ENCODE assay signal across 15 cellular contexts in genomic region chr15:94135748-94136147, GRCh38.
DNase-seq lines count a peak whose midpoint lies in the region; ATAC-seq and TF ChIP-seq lines count a peak whose summit lies in the region.
"Had no signal": no experiment of that assay in that cellular context is flagged by ENCODE, and none has a peak within 500 bp of the region (broad histone marks: within the 10 kb centered on the region; RNA-seq: fewer than 3 reads in every experiment).

No MANE protein-coding gene starts in this region.

- H3K4me1 Mint-ChIP-seq in endodermal cell, result no peaks in the 10 kb centered on the region
- H3K4me1 Mint-ChIP-seq in naive thymus-derived CD8-positive, alpha-beta T cell, result no peaks in the 10 kb centered on the region
- no peaks in the 10 kb centered on the region for H3K4me1 Mint-ChIP-seq in endothelial cell (ENCODE audit: unreplicated experiment)
- H3K4me1 Mint-ChIP-seq: activated B cell treated with CpG ODN at 0.5 μM for 24 hours; central memory CD8-positive, alpha-beta T cell had no signal

- no peak overlapping the region for H2AFZ ChIP-seq in OCI-LY3 (ENCODE audit: low read depth, low read length)

- no peaks in the 10 kb centered on the region for H3K36me3 ChIP-seq in OCI-LY3 (replicated peaks; ENCODE audit: low read depth, low read length)
- no peaks in the 10 kb centered on the region for H3K36me3 ChIP-seq in endodermal cell (ENCODE audit: control insufficient read depth, insufficient read depth, low read length)
- H3K36me3 ChIP-seq: BLaER1, transverse colon had no signal

- no peak overlapping the region for H3K4me2 ChIP-seq in OCI-LY3 (ENCODE audit: low read length)
- H3K4me2 ChIP-seq: BLaER1 had no signal

- H3K9ac ChIP-seq in OCI-LY3 (ENCODE audit: low read length), result no peak overlapping the region
- H3K9ac ChIP-seq in endodermal cell (ENCODE audit: extremely low read depth, low read length, poor library complexity, severe bottlenecking), result no peak overlapping the region
- H3K9ac ChIP-seq: BLaER1 had no signal

- H3K27ac ChIP-seq in OCI-LY3 (ENCODE audit: low read length), result no peak overlapping the region
- no peak overlapping the region for H3K27ac ChIP-seq in endodermal cell (ENCODE audit: low read depth, low read length)
- H3K27ac ChIP-seq: BLaER1, transverse colon had no signal

- ATAC-seq in naive thymus-derived CD8-positive, alpha-beta T cell, result no peak
- ATAC-seq in GM19351 (IDR thresholded peaks at IDR 0.05; ENCODE audit: unreplicated experiment), result no peak

- no peaks in the 10 kb centered on the region for H3K9me3 Mint-ChIP-seq in endodermal cell
- H3K9me3 Mint-ChIP-seq in naive thymus-derived CD8-positive, alpha-beta T cell, result peaks cover 0 to 19% (median 2%) of the 10 kb centered on the region in 9 donors
- no peaks in the 10 kb centered on the region for H3K9me3 Mint-ChIP-seq in endothelial cell (ENCODE audit: unreplicated experiment)
- H3K9me3 Mint-ChIP-seq: central memory CD8-positive, alpha-beta T cell had no signal

- WGBS in endodermal cell (ENCODE audit: insufficient coverage in 1 of 2, insufficient read length in 1 of 2), 2 experiments, result 86 to 94% methylated on average over 1 of the region's 1 CpG

- H3K9me3 ChIP-seq in OCI-LY3 (ENCODE audit: insufficient read depth, low read length) (no peaks in the 10 kb centered on the region), endodermal cell (ENCODE audit: control insufficient read depth, low read length) (peaks cover 9% of the 10 kb centered on the region)

- no peaks in the 10 kb centered on the region for H3K79me2 ChIP-seq in OCI-LY3 (ENCODE audit: low read length)

- H3K27me3 ChIP-seq in OCI-LY3 (ENCODE audit: low read depth, low read length) (peaks cover 23% of the 10 kb centered on the region), endodermal cell (ENCODE audit: control insufficient read depth, insufficient read depth, low read length, poor library complexity, severe bottlenecking) (peaks cover 4% of the 10 kb centered on the region)
- H3K27me3 ChIP-seq: BLaER1, transverse colon had no signal

- DNase-seq in A172 (ENCODE audit: low spot score) (peak; percentile 2), EH (ENCODE audit: low read depth) (peak; percentile 3), endodermal cell (no peak), AG08396 (ENCODE audit: low spot score) (no peak), endothelial cell (ENCODE audit: low spot score) (no peak)
- DNase-seq in naive thymus-derived CD8-positive, alpha-beta T cell, result no peak
- DNase-seq: activated B cell treated with CpG ODN at 0.5 μM for 24 hours; activated naive CD4-positive, alpha-beta T cell treated with anti-CD3 and anti-CD28 coated beads for 36 hours; NCI-H1436 treated with DMSO at 0.1 percent for 48 hours; stimulated activated CD4-positive, alpha-beta T cell treated with anti-CD3 and anti-CD28 coated beads, Interleukin-2, amount 100 ng/mL, for 48 hours; transverse colon had no signal

- no peak overlapping the region for H3K4me3 ChIP-seq in OCI-LY3 (ENCODE audit: low read length)
- no peak overlapping the region for H3K4me3 ChIP-seq in endodermal cell (ENCODE audit: low read length)
- H3K4me3 ChIP-seq: BLaER1, transverse colon had no signal

- H4K20me1 ChIP-seq in OCI-LY3 (ENCODE audit: insufficient read depth, low read length), result no peaks in the 10 kb centered on the region
- H4K20me1 ChIP-seq: BLaER1 had no signal

- H3K36me3 Mint-ChIP-seq in endodermal cell (ENCODE audit: low read depth), result no peaks in the 10 kb centered on the region
- peaks cover 0 to 14% (median 2%) of the 10 kb centered on the region in 3 donors for H3K36me3 Mint-ChIP-seq in naive thymus-derived CD8-positive, alpha-beta T cell
- H3K36me3 Mint-ChIP-seq in endothelial cell (ENCODE audit: low read depth, unreplicated experiment), result no peaks in the 10 kb centered on the region

- TF ChIP-seq CTCF in OCI-LY3 (IDR thresholded peaks at IDR 0.05; ENCODE audit: low read depth, low read length) (peak; percentile 9; the same call in 1 of the 2 replicates), endodermal cell (conservative IDR thresholded peaks at IDR 0.05) (peak; percentile 50), endothelial cell (IDR thresholded peaks at IDR 0.05; ENCODE audit: unreplicated experiment) (no peak)

- H3K27me3 Mint-ChIP-seq in endodermal cell (ENCODE audit: insufficient read depth) (peaks cover 6% of the 10 kb centered on the region), endothelial cell (ENCODE audit: unreplicated experiment) (no peaks in the 10 kb centered on the region)
- peaks cover 14 to 26% (median 19%) of the 10 kb centered on the region in 5 donors for H3K27me3 Mint-ChIP-seq in naive thymus-derived CD8-positive, alpha-beta T cell

- H3K4me1 ChIP-seq in OCI-LY3 (ENCODE audit: low read length) (no peaks in the 10 kb centered on the region), endodermal cell (ENCODE audit: control insufficient read depth, insufficient read depth, low read length) (no peaks in the 10 kb centered on the region)
- H3K4me1 ChIP-seq: transverse colon had no signal

- H3K27ac Mint-ChIP-seq in endodermal cell (no peak overlapping the region), endothelial cell (ENCODE audit: unreplicated experiment) (no peak overlapping the region)
- no peak overlapping the region for H3K27ac Mint-ChIP-seq in naive thymus-derived CD8-positive, alpha-beta T cell
- H3K27ac Mint-ChIP-seq: activated B cell treated with CpG ODN at 0.5 μM for 24 hours; activated naive CD4-positive, alpha-beta T cell treated with anti-CD3 and anti-CD28 coated beads for 36 hours had no signal

- H3K4me3 Mint-ChIP-seq in endodermal cell, result no peak overlapping the region
- no peak overlapping the region for H3K4me3 Mint-ChIP-seq in naive thymus-derived CD8-positive, alpha-beta T cell
- H3K4me3 Mint-ChIP-seq in endothelial cell (ENCODE audit: unreplicated experiment), result no peak overlapping the region
- H3K4me3 Mint-ChIP-seq: activated B cell treated with CpG ODN at 0.5 μM for 24 hours; activated naive CD4-positive, alpha-beta T cell treated with anti-CD3 and anti-CD28 coated beads for 36 hours; central memory CD8-positive, alpha-beta T cell had no signal

- POLR2A ChIA-PET in naive thymus-derived CD8-positive, alpha-beta T cell (lab: Charles Lee), result no interaction called here

Comparison
In these comparisons a context has a peak if more than half of its experiments do, and no peak if none do; other contexts are left out.
1. DNase-seq: peak in A172 (single experiment) and EH (single experiment); none in endodermal cell (single experiment), AG08396 (single experiment), naive thymus-derived CD8-positive, alpha-beta T cell (0 of 10) and endothelial cell (single experiment).